Comparison of ENCODE assay signal across 16 cellular contexts in the genomic region with DNA sequence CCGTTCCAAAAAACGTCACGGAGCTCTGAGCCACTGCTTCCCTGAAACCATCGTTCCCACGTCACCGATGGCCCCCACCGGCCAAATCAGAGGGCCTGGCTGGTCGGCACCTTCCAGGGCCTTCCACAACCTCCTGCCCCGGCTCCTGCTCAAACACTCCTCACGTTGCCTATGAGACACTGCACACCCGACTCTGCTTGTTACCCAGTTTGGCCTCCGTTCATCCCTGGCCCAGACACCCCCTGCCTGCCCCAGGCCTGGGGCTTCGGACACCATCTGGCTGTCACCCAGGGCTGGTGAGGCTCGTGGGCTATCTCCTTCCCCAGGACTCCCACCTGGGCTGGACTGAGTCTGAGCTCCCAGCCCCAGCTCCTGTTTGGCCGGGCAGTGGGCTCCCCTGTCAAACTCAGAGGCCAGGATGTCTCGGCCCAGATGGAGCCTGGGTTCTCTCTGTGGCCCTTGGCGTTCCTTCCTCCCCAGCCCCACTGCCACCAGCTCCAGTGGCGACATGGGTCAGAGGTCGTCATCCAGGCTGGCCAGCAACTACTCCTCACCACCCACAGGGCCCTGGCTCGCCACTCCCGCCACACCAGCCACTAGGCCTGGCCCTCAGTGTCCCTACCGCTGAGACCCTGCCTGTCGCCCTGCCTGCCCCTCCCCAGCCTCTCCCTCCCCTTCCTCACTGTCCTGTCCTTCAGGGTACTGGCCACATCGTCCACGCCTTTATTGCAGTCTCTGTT. TPM values are rescaled to one million over a fixed set of nuclear protein-coding genes. Genes with fewer than 3 reads are reported as not detected.
DNase-seq lines count a peak whose midpoint lies in the region; TF ChIP-seq lines count a peak whose summit lies in the region.
"Had no signal": no experiment of that assay in that cellular context is flagged by ENCODE, and none has a peak within 500 bp of the region (broad histone marks: within the 10 kb centered on the region; RNA-seq: fewer than 3 reads in every experiment).

No MANE protein-coding gene starts in this region.

- peak overlapping the region; percentile 67 for H3K4me3 Mint-ChIP-seq in endothelial cell (ENCODE audit: unreplicated experiment)
- H3K4me3 Mint-ChIP-seq: CD14-positive monocyte had no signal

- no peak for DNase-seq in RWPE1 (ENCODE audit: low spot score)
- no peak for DNase-seq in endothelial cell (ENCODE audit: low spot score)
- DNase-seq in spleen = peak; percentile 59
- DNase-seq in NCI-H748 treated with DMSO at 0.1 percent for 48 hours (lab: John Stamatoyannopoulos, UW) = no peak
- no peak for DNase-seq in NCI-H1105 treated with DMSO at 0.1 percent for 48 hours (lab: John Stamatoyannopoulos, UW)
- DNase-seq: DND-41, MV-4-11, NCI-H1417, NCI-H187, NCI-H2107, NCI-H510A, NCI-H82, PC-3, RPMI8226 had no signal

- H3K27me3 Mint-ChIP-seq in endothelial cell (ENCODE audit: unreplicated experiment) = peaks cover 10% of the 10 kb centered on the region

- peaks cover 0 to 6% (median 0%) of the 10 kb centered on the region in 8 donors for H3K9me3 ChIP-seq in spleen

- no peaks in the 10 kb centered on the region for H3K27me3 ChIP-seq in spleen (replicated peaks in 1 of 7)

- H3K4me1 ChIP-seq in spleen = no peaks in the 10 kb centered on the region

- H3K9me3 Mint-ChIP-seq in endothelial cell (ENCODE audit: unreplicated experiment) = no peaks in the 10 kb centered on the region

- H3K4me3 ChIP-seq in spleen = no peak overlapping the region

- peaks cover 38% of the 10 kb centered on the region for H3K36me3 Mint-ChIP-seq in endothelial cell (ENCODE audit: low read depth, unreplicated experiment)
- H3K36me3 Mint-ChIP-seq: CD14-positive monocyte had no signal

- peak overlapping the region; percentile 2; the same call in 1 of the 2 replicates for H3K27ac ChIP-seq in RWPE1
- H3K27ac ChIP-seq in spleen = no peak overlapping the region
- H3K27ac ChIP-seq: KMS-11 had no signal

- intact Hi-C loops in spleen (cut with DNase I; ENCODE audit: low total_unique reads) = no loop called here

- CTCF ChIA-PET in RWPE1 (lab: Yijun Ruan, JAX) = interaction anchor here (0.6 kb wide), 2 partner anchors 12 to 17 kb away, joined by 3 read pairs; no protein-coding TSS in a partner anchor

- no peak for TF ChIP-seq POLR2A in spleen (IDR thresholded peaks at IDR 0.05)

- H3K4me1 Mint-ChIP-seq in endothelial cell (ENCODE audit: unreplicated experiment) = no peaks in the 10 kb centered on the region

- H3K36me3 ChIP-seq in spleen = no peaks in the 10 kb centered on the region

- WGBS in spleen, 5 donors = 91 to 95% (median 93%) methylated on average over 19 to 25 of the region's 25 CpGs

- H3K27ac Mint-ChIP-seq in endothelial cell (ENCODE audit: unreplicated experiment) = no peak overlapping the region

- POLR2A ChIA-PET in RWPE1 (lab: Yijun Ruan, JAX; ENCODE audit: low non-redundant PET) = no interaction called here

- TF ChIP-seq CTCF in RWPE1 (conservative IDR thresholded peaks at IDR 0.05; ENCODE audit: low read depth) (no peak), endothelial cell (IDR thresholded peaks at IDR 0.05; ENCODE audit: unreplicated experiment) (no peak), spleen (IDR thresholded peaks at IDR 0.05 in 8 of 11, conservative IDR thresholded peaks at IDR 0.05 in 3 of 11) (no peak)

RNA-seq across cellular contexts. Expression of a gene that starts 17.7 kb away (rescaled TPM):
- total RNA-seq in endothelial cell (ENCODE audit: unreplicated experiment) (15.7 TPM), spleen (under 1 TPM in 4 of 7 donors, not detected in 3; 0.16 to 0.50 (median 0.40) TPM)
- polyA plus RNA-seq in spleen = under 1 TPM in 2 of 3 donors, not detected in 1; 0.06 to 0.45 TPM
- polyA plus RNA-seq: CD14-positive monocyte had no signal

RNA-seq across cellular contexts. Expression of a gene that starts 41.0 kb away (rescaled TPM):
- total RNA-seq in endothelial cell (ENCODE audit: unreplicated experiment) = 213 TPM
- total RNA-seq in spleen = 100 to 1,000 TPM; 135 to 261 (median 158) TPM
- 100 to 1,000 TPM; 164 to 248 (median 196) TPM for polyA plus RNA-seq in spleen

RNA-seq across cellular contexts. Expression of a gene that starts 41.3 kb away (rescaled TPM):
- total RNA-seq in endothelial cell (ENCODE audit: unreplicated experiment) = 33.7 TPM
- total RNA-seq in spleen = 10 to 100 TPM; 31.0 to 42.6 (median 34.8) TPM
- polyA plus RNA-seq in spleen = 10 to 100 TPM; 37.4 to 48.0 (median 38.7) TPM

RNA-seq across cellular contexts. Expression of a gene that starts 46.5 kb away (rescaled TPM):
- total RNA-seq in endothelial cell (ENCODE audit: unreplicated experiment) (69.8 TPM), spleen (100 to 1,000 TPM in 1 of 7 donors, 10 to 100 TPM in 6; 81.3 to 161 (median 87.7) TPM)
- 10 to 100 TPM; 31.2 to 63.5 (median 34.8) TPM for polyA plus RNA-seq in spleen

Comparison
In these comparisons a context has a peak if more than half of its experiments do, and no peak if none do; other contexts are left out.
1. RNA of a gene that starts 17.7 kb away (total RNA-seq): 15.7 TPM in endothelial cell (single experiment); 0.16 to 0.50 TPM in spleen; every median in the first group is over 10 times any median in the second.